Comparison of ENCODE assay signal across 9 cellular contexts in the genomic region with DNA sequence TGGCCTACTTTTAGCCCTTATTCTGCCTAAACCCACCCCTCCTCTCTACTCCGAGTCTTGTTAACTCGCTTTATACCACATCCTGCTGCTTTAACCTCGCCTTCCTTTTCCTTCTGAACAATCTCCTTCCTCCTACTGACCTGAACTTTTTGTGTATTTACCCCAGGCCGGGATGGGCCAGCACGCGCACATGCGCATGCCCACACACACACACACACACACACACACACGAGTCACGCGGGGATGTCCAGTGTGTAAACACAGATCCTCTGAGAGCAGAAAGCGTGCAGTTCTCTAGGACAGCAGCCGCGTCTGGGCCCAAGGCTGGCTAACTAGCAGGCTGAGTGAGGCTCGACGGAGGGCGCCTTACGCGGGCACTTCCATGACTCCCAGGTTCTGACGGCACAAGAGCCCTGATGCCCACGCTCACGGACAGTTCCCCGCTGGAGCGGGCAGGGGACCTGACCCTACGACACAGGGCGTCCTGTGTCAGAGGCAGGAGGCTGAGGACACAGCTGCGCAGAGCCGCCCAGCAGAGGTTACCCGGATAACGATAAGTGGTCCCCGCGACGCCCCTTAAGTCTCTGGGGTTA. TPM values are rescaled to one million over a fixed set of nuclear protein-coding genes. Genes with fewer than 3 reads are reported as not detected.
DNase-seq lines count a peak whose midpoint lies in the region; ATAC-seq and TF ChIP-seq lines count a peak whose summit lies in the region.
"Had no signal": no experiment of that assay in that cellular context is flagged by ENCODE, and none has a peak within 500 bp of the region (broad histone marks: within the 10 kb centered on the region; RNA-seq: fewer than 3 reads in every experiment).

No MANE protein-coding gene starts in this region.

- H3K4me1 Mint-ChIP-seq in activated T-helper 1 cell treated with anti-CD3 and anti-CD28 coated beads, Interleukin-12 subunit alpha, Interleukin-12 subunit beta, Interleukin-2, Interleukin-4 antibody, amounts not matched to agents 30 ng/mL and 10 ng/mL and 1 ng/mL, durations not matched to agents 14 hours and 24 hours and 36 hours (ENCODE audit: low read depth): peaks cover 59% of the 10 kb centered on the region

- H3K27me3 Mint-ChIP-seq in activated T-helper 1 cell treated with anti-CD3 and anti-CD28 coated beads, Interleukin-12 subunit alpha, Interleukin-12 subunit beta, Interleukin-2, Interleukin-4 antibody, amounts not matched to agents 30 ng/mL and 10 ng/mL and 1 ng/mL, durations not matched to agents 14 hours and 24 hours and 36 hours (ENCODE audit: insufficient read depth): no peaks in the 10 kb centered on the region

- ATAC-seq in GM19372 (IDR thresholded peaks at IDR 0.05; ENCODE audit: low read depth, unreplicated experiment) (peak; percentile 7), HG03520 (IDR thresholded peaks at IDR 0.05; ENCODE audit: unreplicated experiment) (peak; percentile 21), upper lobe of right lung (peak; percentile 54)

- H3K9me3 ChIP-seq in upper lobe of right lung: no peaks in the 10 kb centered on the region

- no peak for TF ChIP-seq POLR2A in lower leg skin (IDR thresholded peaks at IDR 0.05)

- H3K27me3 ChIP-seq in upper lobe of right lung: peaks cover 18% of the 10 kb centered on the region

- H3K36me3 Mint-ChIP-seq in activated T-helper 1 cell treated with anti-CD3 and anti-CD28 coated beads, Interleukin-12 subunit alpha, Interleukin-12 subunit beta, Interleukin-2, Interleukin-4 antibody, amounts not matched to agents 30 ng/mL and 10 ng/mL and 1 ng/mL, durations not matched to agents 14 hours and 24 hours and 36 hours (ENCODE audit: low read depth): peaks cover 34% of the 10 kb centered on the region

- no peaks in the 10 kb centered on the region for H3K4me1 ChIP-seq in upper lobe of right lung

- WGBS in lower leg skin, 2 donors: 57 to 60% methylated on average over 13 to 31 of the region's 32 CpGs

- TF ChIP-seq CTCF in lower leg skin (IDR thresholded peaks at IDR 0.05) (no peak), upper lobe of right lung (IDR thresholded peaks at IDR 0.05) (no peak)

- peak overlapping the region; percentile 96 for H3K27ac Mint-ChIP-seq in activated T-helper 1 cell treated with anti-CD3 and anti-CD28 coated beads, Interleukin-12 subunit alpha, Interleukin-12 subunit beta, Interleukin-2, Interleukin-4 antibody, amounts not matched to agents 30 ng/mL and 10 ng/mL and 1 ng/mL, durations not matched to agents 14 hours and 24 hours and 36 hours

- DNase-seq in activated T-helper 1 cell treated with anti-CD3 and anti-CD28 coated beads, Interleukin-12 subunit alpha, Interleukin-12 subunit beta, Interleukin-2, Interleukin-4 antibody, amounts not matched to agents 30 ng/mL and 10 ng/mL and 1 ng/mL, durations not matched to agents 14 hours and 24 hours and 36 hours (ENCODE audit: low spot score): no peak
- DNase-seq in lower leg skin (ENCODE audit: low spot score in 2 of 2) (peak in 1 of 2 donors; percentile 85), upper lobe of right lung (peak; percentile 73), SHP77 treated with DMSO at 0.1 percent for 48 hours (lab: John Stamatoyannopoulos, UW) (no peak), SW 1271 (lab: John Stamatoyannopoulos, UW) (no peak), NCI-H82 (lab: John Stamatoyannopoulos, UW) (no peak)

- intact Hi-C loops in activated T-helper 1 cell treated with anti-CD3 and anti-CD28 coated beads, Interleukin-12 subunit alpha, Interleukin-12 subunit beta, Interleukin-2, Interleukin-4 antibody, amounts not matched to agents 30 ng/mL and 10 ng/mL and 1 ng/mL, durations not matched to agents 14 hours and 24 hours and 36 hours (cut with micrococcal nuclease): loop anchor here (1.0 to 5.0 kb wide), 6 partner anchors 9 to 66 kb away; no protein-coding TSS in a partner anchor
- intact Hi-C loops in lower leg skin (cut with DNase I; ENCODE audit: low total_unique reads): no loop called here
- intact Hi-C loops in upper lobe of right lung (cut with DNase I): no loop called here

- H3K4me3 ChIP-seq in lower leg skin (ENCODE audit: low read depth, poor library complexity, severe bottlenecking) (peak overlapping the region; percentile 8), upper lobe of right lung (peak overlapping the region; percentile 61)

- H3K4me3 Mint-ChIP-seq in activated T-helper 1 cell treated with anti-CD3 and anti-CD28 coated beads, Interleukin-12 subunit alpha, Interleukin-12 subunit beta, Interleukin-2, Interleukin-4 antibody, amounts not matched to agents 30 ng/mL and 10 ng/mL and 1 ng/mL, durations not matched to agents 14 hours and 24 hours and 36 hours: peak overlapping the region; percentile 98

- no peaks in the 10 kb centered on the region for H3K36me3 ChIP-seq in upper lobe of right lung

- peaks cover 9% of the 10 kb centered on the region for H3K9me3 Mint-ChIP-seq in activated T-helper 1 cell treated with anti-CD3 and anti-CD28 coated beads, Interleukin-12 subunit alpha, Interleukin-12 subunit beta, Interleukin-2, Interleukin-4 antibody, amounts not matched to agents 30 ng/mL and 10 ng/mL and 1 ng/mL, durations not matched to agents 14 hours and 24 hours and 36 hours

- H3K27ac ChIP-seq in upper lobe of right lung: peak overlapping the region; percentile 85
- H3K27ac ChIP-seq: epithelial cell of prostate had no signal

RNA-seq across cellular contexts. Expression of gene PIK3R5, which starts 0.6 kb away (rescaled TPM):
- 30.5 and 33.6 TPM in 2 replicates for total RNA-seq in activated T-helper 1 cell treated with anti-CD3 and anti-CD28 coated beads, Interleukin-12 subunit alpha, Interleukin-12 subunit beta, Interleukin-2, Interleukin-4 antibody, amounts not matched to agents 30 ng/mL and 10 ng/mL and 1 ng/mL, durations not matched to agents 14 hours and 24 hours and 36 hours
- total RNA-seq in lower leg skin: 10 to 100 TPM in 2 of 4 donors, 1 to 10 TPM in 2; 3.6 to 12.0 (median 8.2) TPM
- 37.7 TPM for total RNA-seq in upper lobe of right lung

RNA-seq across cellular contexts. Expression of gene NTN1, which starts 56.4 kb away (rescaled TPM):
- total RNA-seq in activated T-helper 1 cell treated with anti-CD3 and anti-CD28 coated beads, Interleukin-12 subunit alpha, Interleukin-12 subunit beta, Interleukin-2, Interleukin-4 antibody, amounts not matched to agents 30 ng/mL and 10 ng/mL and 1 ng/mL, durations not matched to agents 14 hours and 24 hours and 36 hours: 0.34 and 0.44 TPM in 2 replicates
- 10 to 100 TPM in 2 of 4 donors, 1 to 10 TPM in 2; 5.9 to 11.6 (median 8.5) TPM for total RNA-seq in lower leg skin
- 4.1 TPM for total RNA-seq in upper lobe of right lung
